Comparison of ENCODE assay signal across 34 cellular contexts in the genomic region with DNA sequence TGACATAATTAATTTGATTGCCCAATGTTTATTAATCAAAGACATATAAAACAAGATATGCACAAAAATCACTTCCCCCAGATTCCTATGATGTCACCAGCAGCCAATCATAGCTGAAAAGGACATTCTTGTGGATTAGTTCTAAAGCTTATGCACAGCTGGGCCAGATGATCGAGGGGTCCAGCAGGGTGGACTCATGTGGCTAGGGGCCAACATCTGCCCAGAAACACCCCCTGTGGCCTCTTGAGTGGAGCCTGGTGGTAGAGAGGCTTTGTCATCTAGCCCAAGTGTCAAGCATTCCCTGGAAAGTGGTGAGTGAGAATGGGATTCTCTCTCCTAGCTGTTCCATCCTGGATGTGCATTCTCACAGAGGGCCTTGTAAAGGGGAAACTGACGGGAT.
"Had no signal": no experiment of that assay in that cellular context is flagged by ENCODE, and none has a peak within 500 bp of the region (broad histone marks: within the 10 kb centered on the region; RNA-seq: fewer than 3 reads in every experiment).

No MANE protein-coding gene starts in this region.

- H3K9me3 ChIP-seq: MG63 had no signal

- H3K27ac ChIP-seq: KMS-11 had no signal

- H3K9ac ChIP-seq: KMS-11 had no signal

- DNase-seq: Karpas-422, Kasumi-1, KG1, MG63, MM.1S, MV-4-11, NCI-H1048, NCI-H1092, NCI-H1092 treated with DMSO at 0.1 percent for 48 hours, NCI-H1105, NCI-H1105 treated with DMSO at 0.1 percent for 48 hours, NCI-H1417, NCI-H1417 treated with DMSO at 0.1 percent for 48 hours, NCI-H1436, NCI-H1436 treated with DMSO at 0.1 percent for 48 hours, NCI-H146, NCI-H1694, NCI-H1694 treated with DMSO at 0.1 percent for 48 hours, NCI-H187, NCI-H187 treated with DMSO at 0.1 percent for 48 hours, NCI-H1930, NCI-H2029, NCI-H2029 treated with DMSO at 0.1 percent for 48 hours, NCI-H2081, NCI-H2081 treated with DMSO at 0.1 percent for 48 hours, NCI-H2107, NCI-H2171, NCI-H2171 treated with DMSO at 0.1 percent for 48 hours, NCI-H2227 treated with DMSO at 0.1 percent for 48 hours, NCI-H226, NCI-H345, NCI-H446, NCI-H446 treated with DMSO at 0.1 percent for 48 hours had no signal

- H3K36me3 ChIP-seq: MG63 had no signal

- H3K4me3 ChIP-seq: MG63 had no signal

- H3K4me2 ChIP-seq: KMS-11 had no signal

- H3K27me3 ChIP-seq: MG63 had no signal
